Comparison of ENCODE assay signal across 1 cellular context in the genomic region with DNA sequence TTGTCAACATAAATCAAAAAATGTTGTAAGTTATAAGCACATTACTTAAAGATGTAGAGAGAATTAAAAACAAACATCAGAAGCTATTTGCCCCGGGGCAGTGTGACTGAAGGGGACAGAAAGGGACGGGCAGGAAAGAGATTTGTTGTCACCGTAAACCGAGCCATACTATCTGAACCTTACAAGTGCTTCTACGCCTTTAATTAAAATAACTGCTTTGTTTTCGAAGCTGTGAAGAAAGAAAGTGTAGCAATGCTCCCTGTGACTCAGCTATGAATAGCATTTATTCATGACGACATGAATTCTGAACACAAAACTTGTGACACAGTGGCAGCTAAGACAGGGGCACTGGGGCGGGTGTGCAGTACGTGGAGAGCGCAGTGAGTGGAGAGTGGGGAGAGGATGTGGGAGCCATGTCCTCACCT.
A peak's percentile ranks its signal among the peaks of the same experiment; 100 is the strongest.
TF ChIP-seq lines count a peak whose summit lies in the region.

No MANE protein-coding gene starts in this region.

TF ChIP-seq in IMR-90, 13 proteins besides CTCF, POLR2A, EP300 and RAD21:
- TF ChIP-seq CEBPB (IDR thresholded peaks at IDR 0.05; ENCODE audit: low read depth, low read length) (peak; percentile 83), RCOR1 (IDR thresholded peaks at IDR 0.05; ENCODE audit: insufficient replicate concordance, low read length) (no peak)
